ENCODE assay signal across 31 cellular contexts in the genomic region with DNA sequence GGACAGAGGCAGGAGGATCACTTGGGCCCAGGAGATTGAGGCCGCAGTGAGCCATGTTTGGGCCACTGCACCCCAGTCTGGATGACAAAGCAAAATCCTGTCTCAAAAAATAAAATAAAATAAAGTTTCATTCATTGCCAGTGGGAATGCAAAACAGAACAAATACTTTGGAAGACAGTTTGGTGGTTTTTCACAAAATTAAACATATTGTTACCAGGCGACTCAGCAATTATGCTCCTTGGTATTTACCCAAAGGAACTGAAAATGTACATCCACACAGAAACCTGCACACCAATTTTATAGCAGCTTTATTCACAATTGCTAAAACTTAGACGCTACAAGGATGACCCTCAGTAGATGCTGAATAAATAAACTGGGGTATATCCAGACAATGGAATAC.
"Had no signal": no experiment of that assay in that cellular context is flagged by ENCODE, and none has a peak within 500 bp of the region (broad histone marks: within the 10 kb centered on the region; RNA-seq: fewer than 3 reads in every experiment).

No MANE protein-coding gene starts in this region.

- H3K36me3 ChIP-seq: colonic mucosa, left lung, lower lobe of right lung, right atrium auricular region, upper lobe of left lung, vagina had no signal

- H2AFZ ChIP-seq: parathyroid adenoma had no signal

- H3K4me3 ChIP-seq: body of pancreas, colonic mucosa, left lung, lower lobe of right lung, right atrium auricular region, smooth muscle cell, upper lobe of left lung, vagina had no signal

- H3K27ac ChIP-seq: body of pancreas, colonic mucosa, left lung, lower lobe of right lung, parathyroid adenoma, right atrium auricular region, upper lobe of left lung, vagina had no signal

- DNase-seq: activated CD4-positive, alpha-beta memory T cell treated with anti-CD3 and anti-CD28 coated beads, Interleukin-2, amount 10 ng/mL, durations not matched to agents 7 days and 5 days; activated CD4-positive, alpha-beta T cell treated with anti-CD3 and anti-CD28 coated beads for 1 hour; activated CD4-positive, alpha-beta T cell treated with anti-CD3 and anti-CD28 coated beads, Interleukin-2, amount 10 ng/mL, durations not matched to agents 7 days and 5 days; activated gamma-delta T cell treated with Interleukin-2 at 50 U/mL for 16 hours; activated T-cell treated with anti-CD3 and anti-CD28 coated beads, Interleukin-2, amount 50 U/mL, for 4 hours; anterior cingulate cortex; body of pancreas; cerebellar nuclear complex; colonic mucosa; effector memory CD8-positive, alpha-beta T cell; glutamatergic neuron; lower lobe of right lung; mesenchymal stem cell; naive thymus-derived CD8-positive, alpha-beta T cell; occipital lobe; stimulated activated CD4-positive, alpha-beta T cell treated with anti-CD3 and anti-CD28 coated beads, Interleukin-1b, Interleukin-23, amount 100 ng/mL, for 48 hours; stimulated activated CD4-positive, alpha-beta T cell treated with anti-CD3 and anti-CD28 coated beads, Interleukin-4, amount 100 ng/mL, for 4 hours; stimulated activated CD8-positive, alpha-beta memory T cell treated with anti-CD3 and anti-CD28 coated beads, Interleukin-4, amount 100 ng/mL, for 48 hours; stimulated activated naive CD8-positive, alpha-beta T cell treated with anti-CD3 and anti-CD28 coated beads, Interleukin-15, amount 100 ng/mL, for 72 hours; substantia nigra; T-helper 2 cell; upper lobe of left lung had no signal

- H3K27me3 ChIP-seq: body of pancreas, colonic mucosa, left lung, right atrium auricular region, upper lobe of left lung, vagina had no signal

- H3K9me3 ChIP-seq: body of pancreas, colonic mucosa, vagina had no signal

- H3K4me1 ChIP-seq: colonic mucosa, parathyroid adenoma, vagina had no signal

- H3K4me2 ChIP-seq: smooth muscle cell had no signal

- H3K9ac ChIP-seq: parathyroid adenoma had no signal

- ATAC-seq: activated naive CD4-positive, alpha-beta T cell treated with anti-CD3 and anti-CD28 coated beads, Interleukin-2, amount 50 U/mL, for 72 hours; activated T-cell treated with anti-CD3 and anti-CD28 coated beads, Interleukin-2, amount 50 U/mL, for 4 hours; activated T-helper 17 cell treated with anti-CD3 and anti-CD28 coated beads, Interleukin-2, amount 50 U/mL, for 72 hours; body of pancreas; effector memory CD8-positive, alpha-beta T cell; left lung; lower lobe of right lung; naive thymus-derived CD8-positive, alpha-beta T cell; stimulated activated memory B cell treated with anti-CD40 and anti-IgM and Interleukin-4, amounts not matched to agents 10 μg/mL and 1 μg/mL and 100 μg/mL, for 72 hours; stimulated activated naive CD8-positive, alpha-beta T cell treated with anti-CD3 and anti-CD28 coated beads, Interleukin-15, amount 100 ng/mL, for 72 hours; WTC11 had no signal

- H3K79me2 ChIP-seq: parathyroid adenoma had no signal
